Comparison of ENCODE assay signal across 8 cellular contexts in genomic region chr20:35768731-35769664, GRCh38. TPM values are rescaled to one million over a fixed set of nuclear protein-coding genes. Genes with fewer than 3 reads are reported as not detected.
DNase-seq lines count a peak whose midpoint lies in the region; ATAC-seq and TF ChIP-seq lines count a peak whose summit lies in the region.

No MANE protein-coding gene starts in this region.

- H3K9me3 ChIP-seq in HEK293 (ENCODE audit: control insufficient read depth, insufficient read depth, low read depth, low read length) (no peaks in the 10 kb centered on the region), OCI-LY7 (ENCODE audit: low read length) (no peaks in the 10 kb centered on the region), upper lobe of right lung (no peaks in the 10 kb centered on the region)

- H3K36me3 ChIP-seq in HEK293 (ENCODE audit: control insufficient read depth in 2 of 2, insufficient read depth in 1 of 2, low read length in 2 of 2) (no peaks in the 10 kb centered on the region), OCI-LY7 (ENCODE audit: insufficient read depth, low read length) (no peaks in the 10 kb centered on the region; the same call in 1 of the 2 replicates), upper lobe of right lung (no peaks in the 10 kb centered on the region)

- intact Hi-C loops in OCI-LY7 (cut with micrococcal nuclease; ENCODE audit: unreplicated experiment): loop anchor here (1.0 to 10.0 kb wide), 2 partner anchors 27 to 326 kb away; partner anchors contain the start of gene RBM39
- intact Hi-C loops in head of caudate nucleus (cut with DNase I): no loop called here
- intact Hi-C loops in upper lobe of right lung (cut with DNase I): no loop called here

- H3K9me2 ChIP-seq in OCI-LY7 (ENCODE audit: insufficient read depth, low read length): no peaks in the 10 kb centered on the region

- H3K36me3 Mint-ChIP-seq in activated naive CD8-positive, alpha-beta T cell: peaks cover 4% of the 10 kb centered on the region

- POLR2A ChIA-PET in HEK293 (lab: Yijun Ruan, JAX) (interaction anchor here (1.8 to 7.5 kb wide), 2 partner anchors 26 to 41 kb away, joined by 4 to 109 read pairs; partner anchors contain the start of gene RBM39), OCI-LY7 (lab: Charles Lee) (interaction anchor here (0.5 to 3.7 kb wide), 7 partner anchors 26 to 186 kb away, joined by 3 to 76 read pairs (median 3); partner anchors contain the start of genes RBM39 and SCAND1)

- peaks cover 6% of the 10 kb centered on the region for H3K9me3 Mint-ChIP-seq in activated naive CD8-positive, alpha-beta T cell (ENCODE audit: low read depth)

- H4K20me1 ChIP-seq in OCI-LY7 (ENCODE audit: insufficient read depth, low read length): peaks cover 6% of the 10 kb centered on the region; the same call in 1 of the 2 replicates

- H3K4me3 ChIP-seq in HEK293 (ENCODE audit: low read depth, low read length): no peak overlapping the region
- peak overlapping the region; percentile 21 for H3K4me3 ChIP-seq in OCI-LY7 (ENCODE audit: low read depth, low read length, poor library complexity, severe bottlenecking)
- no peak overlapping the region for H3K4me3 ChIP-seq in upper lobe of right lung

- CTCF ChIA-PET in HEK293 (lab: Yijun Ruan, JAX): interaction anchor here (1.0 to 1.8 kb wide), 2 partner anchors 27 to 115 kb away, joined by 5 read pairs; partner anchors contain the start of gene RBM39
- CTCF ChIA-PET in OCI-LY7 (lab: Charles Lee; ENCODE audit: unreplicated experiment): interaction anchor here (1.8 kb wide), 1 partner anchor 26 kb away, joined by 7 read pairs; no protein-coding TSS in a partner anchor

- peaks cover 18% of the 10 kb centered on the region for H3K79me2 ChIP-seq in OCI-LY7 (ENCODE audit: insufficient read depth, low read depth, low read length)

- H3K4me2 ChIP-seq in OCI-LY7 (ENCODE audit: low read length): peak overlapping the region; percentile 72

- peak; percentile 91 for DNase-seq in Ammon's horn (ENCODE audit: low spot score)
- DNase-seq in OCI-LY7 (ENCODE audit: low spot score): no peak
- peak; percentile 46 to 94 (median 78) for DNase-seq in head of caudate nucleus
- DNase-seq in nucleus accumbens (lab: John Stamatoyannopoulos, UW): peak in 54 of 56 donors; percentile 7 to 92 (median 58)
- DNase-seq in upper lobe of right lung: peak; percentile 95

- no peak for TF ChIP-seq CTCF in HEK293 (tag by site-specific recombination; IDR thresholded peaks at IDR 0.05)
- no peak for TF ChIP-seq CTCF in OCI-LY7 (conservative IDR thresholded peaks at IDR 0.05; ENCODE audit: low read length)
- no peak for TF ChIP-seq CTCF in upper lobe of right lung (IDR thresholded peaks at IDR 0.05)

- peaks cover 7% of the 10 kb centered on the region for H3K4me1 ChIP-seq in HEK293 (ENCODE audit: control insufficient read depth, insufficient read depth, low read length)
- H3K4me1 ChIP-seq in OCI-LY7 (ENCODE audit: insufficient read depth, low read length, poor library complexity, severe bottlenecking): peaks cover 45% of the 10 kb centered on the region
- H3K4me1 ChIP-seq in upper lobe of right lung: peaks cover 55% of the 10 kb centered on the region

- BruUV-seq in OCI-LY7 (replicated peaks; lab: Mats Ljungman, UMichigan): no TSS peak

- peaks cover 60% of the 10 kb centered on the region for H3K4me1 Mint-ChIP-seq in activated naive CD8-positive, alpha-beta T cell (ENCODE audit: low read depth)

- H3K27ac Mint-ChIP-seq in activated naive CD8-positive, alpha-beta T cell: peak overlapping the region; percentile 100

- peak overlapping the region; percentile 75 for H2AFZ ChIP-seq in OCI-LY7 (ENCODE audit: low read length)

- H3K4me3 Mint-ChIP-seq in activated naive CD8-positive, alpha-beta T cell: peak overlapping the region; percentile 82

- ATAC-seq in upper lobe of right lung (peak; percentile 62), GM21737 (IDR thresholded peaks at IDR 0.05; ENCODE audit: unreplicated experiment) (no peak)

- no peaks in the 10 kb centered on the region for H3K27me3 Mint-ChIP-seq in activated naive CD8-positive, alpha-beta T cell

- H3K27me3 ChIP-seq in upper lobe of right lung: no peaks in the 10 kb centered on the region

- H3K27ac ChIP-seq in HEK293 (ENCODE audit: extremely low read depth, low read depth, low read length) (0 out of 2 replicates have a peak overlapping the region, but pooled peaks have one; percentile 37), OCI-LY7 (ENCODE audit: low read depth, low read length, poor library complexity, severe bottlenecking) (peak overlapping the region; percentile 81), upper lobe of right lung (peak overlapping the region; percentile 93)

TF ChIP-seq in HEK293, 187 proteins besides CTCF, POLR2A, EP300 and RAD21 (continues in another document):
- TF ChIP-seq ZNF335 (tag by site-specific recombination; conservative IDR thresholded peaks at IDR 0.05) (peak; percentile 89), ZBTB48 (tag by site-specific recombination; IDR thresholded peaks at IDR 0.05) (peak; percentile 86), ZNF157 (tag by site-specific recombination; IDR thresholded peaks at IDR 0.05) (no peak), ZNF768 (tag by site-specific recombination; IDR thresholded peaks at IDR 0.05) (no peak), ZNF266 (tag by site-specific recombination; IDR thresholded peaks at IDR 0.05; ENCODE audit: low read depth) (no peak), ZNF791 (tag by site-specific recombination; IDR thresholded peaks at IDR 0.05) (no peak), ZBTB11 (tag by site-specific recombination; conservative IDR thresholded peaks at IDR 0.05; ENCODE audit: low read depth) (no peak), SP2 (tag by site-specific recombination; IDR thresholded peaks at IDR 0.05) (peak; percentile 67), ZNF513 (tag by site-specific recombination; IDR thresholded peaks at IDR 0.05) (no peak), SP3 (tag by site-specific recombination; IDR thresholded peaks at IDR 0.05) (0 out of 2 replicates have a peak, but pooled peaks have one; percentile 13), ZNF777 (tag by site-specific recombination; IDR thresholded peaks at IDR 0.05; ENCODE audit: borderline replicate concordance) (no peak), ZNF18 (tag by site-specific recombination; IDR thresholded peaks at IDR 0.05) (no peak), ZNF19 (tag by site-specific recombination; IDR thresholded peaks at IDR 0.05; ENCODE audit: low read depth) (no peak), IKZF3 (tag by site-specific recombination; IDR thresholded peaks at IDR 0.05) (0 out of 2 replicates have a peak, but pooled peaks have one; percentile 22), ZNF664 (tag by site-specific recombination; IDR thresholded peaks at IDR 0.05) (no peak), ZNF366 (tag by site-specific recombination; conservative IDR thresholded peaks at IDR 0.05) (peak; percentile 77), KLF7 (tag by site-specific recombination; IDR thresholded peaks at IDR 0.05; ENCODE audit: borderline replicate concordance) (no peak)

RNA-seq across cellular contexts. Expression of gene PHF20, which starts 2.8 kb away (rescaled TPM):
- total RNA-seq in OCI-LY7 (2014; rRNA removed; shearing (Covaris generic)): 37.9 and 43.6 TPM in 2 replicates
- 47.8 and 51.4 TPM in 2 replicates for total RNA-seq in OCI-LY7 (2022)
- 56.5 TPM for total RNA-seq in upper lobe of right lung

RNA-seq across cellular contexts. Expression of gene RBM39, which starts 26.9 kb away (rescaled TPM):
- 346 and 448 TPM in 2 replicates for total RNA-seq in OCI-LY7 (2014; rRNA removed; shearing (Covaris generic))
- 429 and 431 TPM in 2 replicates for total RNA-seq in OCI-LY7 (2022)
- total RNA-seq in upper lobe of right lung: 298 TPM

Comparison
In these comparisons a context has a peak if more than half of its experiments do, and no peak if none do; other contexts are left out.
1. H3K27ac ChIP-seq: peak in every context shown above with its lines; median percentile 93 in upper lobe of right lung; 81 in OCI-LY7; 37 in HEK293.